ENCODE assay signal across 8 cellular contexts in the genomic region with DNA sequence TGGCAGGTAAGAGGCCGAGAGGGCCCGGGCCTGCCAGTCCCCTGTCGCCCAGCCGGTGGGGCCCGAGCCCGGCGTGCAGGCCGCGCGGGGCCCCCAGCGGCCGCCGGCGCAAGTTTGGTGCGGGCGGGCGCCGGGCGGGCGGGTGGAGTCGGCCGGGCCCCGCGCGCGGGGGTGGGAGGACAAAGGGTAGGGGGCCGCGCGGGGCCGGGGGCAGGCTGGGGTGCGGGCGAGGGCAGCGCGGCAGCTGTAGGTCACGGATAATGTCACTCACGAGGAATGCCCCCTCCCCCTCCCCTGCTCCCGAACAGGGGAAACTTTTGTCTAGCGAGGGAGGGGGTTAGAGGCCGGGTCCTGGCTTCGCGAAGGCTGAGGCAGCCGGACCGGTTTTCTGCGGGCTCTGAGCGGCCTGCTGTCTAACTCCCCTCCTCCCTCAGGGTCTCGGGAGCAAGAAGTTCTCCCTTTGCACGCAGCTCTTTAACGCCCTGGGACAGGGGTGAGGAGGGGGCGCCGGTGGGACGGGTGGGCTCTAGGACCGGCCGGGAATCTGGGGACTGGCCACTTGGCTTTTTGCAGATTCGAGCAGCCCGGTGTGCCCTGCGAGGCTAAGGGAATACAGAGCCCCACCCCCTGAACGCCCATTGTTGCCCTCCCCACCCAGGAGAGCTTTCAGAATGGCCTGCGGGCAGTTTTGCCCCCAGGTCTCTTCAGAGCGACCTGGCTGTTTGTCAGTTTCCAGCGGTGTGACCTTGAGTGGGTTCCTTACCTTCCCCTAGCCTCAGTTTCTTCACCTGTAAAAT. TPM values are rescaled to one million over a fixed set of nuclear protein-coding genes. Genes with fewer than 3 reads are reported as not detected.
A peak's percentile ranks its signal among the peaks of the same experiment; 100 is the strongest.
DNase-seq lines count a peak whose midpoint lies in the region.

No MANE protein-coding gene starts in this region.

- peaks cover 16% of the 10 kb centered on the region for H3K27me3 Mint-ChIP-seq in activated CD4-positive, alpha-beta memory T cell treated with anti-CD3 and anti-CD28 coated beads for 36 hours

- H3K27me3 ChIP-seq in effector memory CD4-positive, alpha-beta T cell (replicated peaks; ENCODE audit: control insufficient read depth, insufficient read depth, low read length, poor library complexity, severe bottlenecking), result peaks cover 14% of the 10 kb centered on the region

- DNase-seq in NCI-H82 (lab: John Stamatoyannopoulos, UW) (peak; percentile 69), NCI-H82 treated with DMSO at 0.1 percent for 48 hours (lab: John Stamatoyannopoulos, UW; ENCODE audit: unreplicated experiment) (no peak), NAMALWA (ENCODE audit: low spot score) (peak; percentile 62), lung microvascular endothelial cell (ENCODE audit: low read depth in 2 of 2) (peak; percentile 54 to 69), DMS153 (lab: John Stamatoyannopoulos, UW) (no peak)
- peak; percentile 31 for DNase-seq in activated CD4-positive, alpha-beta memory T cell treated with anti-CD3 and anti-CD28 coated beads for 36 hours
- DNase-seq in effector memory CD4-positive, alpha-beta T cell, result peak in 2 of 3 donors; percentile 8 to 13
- DNase-seq in stimulated activated CD8-positive, alpha-beta memory T cell treated with anti-CD3 and anti-CD28 coated beads, Interleukin-4, amount 100 ng/mL, for 24 hours (ENCODE audit: low read depth), result peak; percentile 11

- H3K36me3 Mint-ChIP-seq in activated CD4-positive, alpha-beta memory T cell treated with anti-CD3 and anti-CD28 coated beads for 36 hours, result no peaks in the 10 kb centered on the region

- H3K4me1 Mint-ChIP-seq in activated CD4-positive, alpha-beta memory T cell treated with anti-CD3 and anti-CD28 coated beads for 36 hours (ENCODE audit: low read depth), result peaks cover 7% of the 10 kb centered on the region

- intact Hi-C loops in activated CD4-positive, alpha-beta memory T cell treated with anti-CD3 and anti-CD28 coated beads for 36 hours (cut with micrococcal nuclease), result no loop called here

- no peaks in the 10 kb centered on the region for H3K9me3 Mint-ChIP-seq in activated CD4-positive, alpha-beta memory T cell treated with anti-CD3 and anti-CD28 coated beads for 36 hours

- peaks cover 6% of the 10 kb centered on the region for H3K4me1 ChIP-seq in effector memory CD4-positive, alpha-beta T cell (ENCODE audit: control insufficient read depth, insufficient read depth, low read length, poor library complexity, severe bottlenecking)

- H3K27ac ChIP-seq in effector memory CD4-positive, alpha-beta T cell (ENCODE audit: insufficient read depth, low read length, poor library complexity, severe bottlenecking), result no peak overlapping the region

- no peaks in the 10 kb centered on the region for H3K36me3 ChIP-seq in effector memory CD4-positive, alpha-beta T cell (ENCODE audit: control insufficient read depth, insufficient read depth, low read length)

- H3K4me3 Mint-ChIP-seq in activated CD4-positive, alpha-beta memory T cell treated with anti-CD3 and anti-CD28 coated beads for 36 hours, result peak overlapping the region; percentile 41

- POLR2A ChIA-PET in activated CD4-positive, alpha-beta memory T cell treated with anti-CD3 and anti-CD28 coated beads for 36 hours (lab: Charles Lee), result no interaction called here

- no peak overlapping the region for H3K27ac Mint-ChIP-seq in activated CD4-positive, alpha-beta memory T cell treated with anti-CD3 and anti-CD28 coated beads for 36 hours

- H3K4me3 ChIP-seq in effector memory CD4-positive, alpha-beta T cell (ENCODE audit: insufficient read depth, low read depth, low read length, poor library complexity, severe bottlenecking), result peak overlapping the region; percentile 76

- CTCF ChIA-PET in activated CD4-positive, alpha-beta memory T cell treated with anti-CD3 and anti-CD28 coated beads for 36 hours (lab: Charles Lee), result interaction anchor here (0.6 to 1.1 kb wide), 3 partner anchors 29 to 178 kb away, joined by 3 read pairs; no protein-coding TSS in a partner anchor

- no peaks in the 10 kb centered on the region for H3K9me3 ChIP-seq in effector memory CD4-positive, alpha-beta T cell (ENCODE audit: control insufficient read depth, low read length)

RNA-seq across cellular contexts. Expression of a gene that starts 21.3 kb away (rescaled TPM):
- 1 to 10 TPM; 2.5 to 2.6 TPM for total RNA-seq in activated CD4-positive, alpha-beta memory T cell treated with anti-CD3 and anti-CD28 coated beads for 36 hours
- 22.6 and 27.5 TPM in 2 replicates for total RNA-seq in lung microvascular endothelial cell

RNA-seq across cellular contexts. Expression of a gene that starts 37.1 kb away (rescaled TPM):
- total RNA-seq in activated CD4-positive, alpha-beta memory T cell treated with anti-CD3 and anti-CD28 coated beads for 36 hours, result 1,000 to 10,000 TPM; 3,748 to 3,882 TPM
- total RNA-seq in lung microvascular endothelial cell, result 2,426 and 2,980 TPM in 2 replicates

Comparison
In these comparisons a context has a peak if more than half of its experiments do, and no peak if none do; other contexts are left out.
1. DNase-seq: peak in NCI-H82 (single experiment), NAMALWA (single experiment), activated CD4-positive, alpha-beta memory T cell treated with anti-CD3 and anti-CD28 coated beads for 36 hours (single experiment), effector memory CD4-positive, alpha-beta T cell (2 of 3), lung microvascular endothelial cell (2 of 2) and stimulated activated CD8-positive, alpha-beta memory T cell treated with anti-CD3 and anti-CD28 coated beads, Interleukin-4, amount 100 ng/mL, for 24 hours (single experiment); none in NCI-H82 treated with DMSO at 0.1 percent for 48 hours (single experiment) and DMS153 (single experiment).